ENCODE assay signal across 36 cellular contexts in the genomic region with DNA sequence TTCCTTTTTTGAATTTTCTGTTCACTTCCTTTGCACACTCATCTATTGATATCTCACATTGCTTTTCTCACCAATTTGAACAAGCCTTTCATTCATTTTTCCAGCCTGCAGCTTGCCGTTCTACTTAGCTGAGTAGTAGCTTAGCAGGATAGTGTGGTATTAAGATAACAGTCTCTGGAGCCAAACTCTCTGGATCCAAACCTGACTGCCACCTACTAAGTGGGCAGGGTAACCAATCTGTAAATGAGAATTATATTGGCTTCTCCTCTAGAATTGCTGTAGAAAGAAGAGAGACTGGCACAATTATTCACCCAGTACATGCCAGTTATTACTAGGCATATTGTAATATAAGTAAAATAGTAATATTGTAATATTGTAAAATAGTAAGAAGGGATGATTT. TPM values are rescaled to one million over a fixed set of nuclear protein-coding genes. Genes with fewer than 3 reads are reported as not detected.
"Had no signal": no experiment of that assay in that cellular context is flagged by ENCODE, and none has a peak within 500 bp of the region (broad histone marks: within the 10 kb centered on the region; RNA-seq: fewer than 3 reads in every experiment).

No MANE protein-coding gene starts in this region.

- H3K4me1 Mint-ChIP-seq: activated CD4-positive, alpha-beta memory T cell treated with anti-CD3 and anti-CD28 coated beads, Interleukin-2, amount 10 ng/mL, durations not matched to agents 7 days and 5 days; activated CD4-positive, alpha-beta T cell treated with anti-CD3 and anti-CD28 coated beads for 36 hours; activated CD4-positive, alpha-beta T cell treated with anti-CD3 and anti-CD28 coated beads, Interleukin-2, amount 10 ng/mL, durations not matched to agents 7 days and 5 days; activated naive CD4-positive, alpha-beta T cell treated with anti-CD3 and anti-CD28 coated beads, Interleukin-2, amount 10 ng/mL, durations not matched to agents 7 days and 5 days; activated naive CD8-positive, alpha-beta T cell treated with anti-CD3 and anti-CD28 coated beads, Interleukin-2, amount 10 ng/mL, durations not matched to agents 7 days and 5 days; brain; endodermal cell had no signal

- DNase-seq: activated CD4-positive, alpha-beta memory T cell treated with anti-CD3 and anti-CD28 coated beads, Interleukin-2, amount 10 ng/mL, durations not matched to agents 7 days and 5 days; activated CD4-positive, alpha-beta T cell treated with anti-CD3 and anti-CD28 coated beads for 36 hours; activated CD4-positive, alpha-beta T cell treated with anti-CD3 and anti-CD28 coated beads, Interleukin-2, amount 10 ng/mL, durations not matched to agents 7 days and 5 days; activated CD4-positive, alpha-beta T cell treated with anti-CD3 and anti-CD28 coated beads, Interleukin-2, amount 50 U/mL, for 4 hours; activated CD4-positive, CD25-positive, alpha-beta regulatory T cell; activated CD4-positive, CD25-positive, alpha-beta regulatory T cell treated with anti-CD3 and anti-CD28 coated beads, Interleukin-2, amount 50 U/mL, for 72 hours; activated CD8-positive, alpha-beta memory T cell treated with anti-CD3 and anti-CD28 coated beads, Interleukin-2, amount 50 U/mL, for 48 hours; activated gamma-delta T cell; activated naive CD4-positive, alpha-beta T cell; activated naive CD4-positive, alpha-beta T cell treated with anti-CD3 and anti-CD28 coated beads, Interleukin-2, amount 10 ng/mL, durations not matched to agents 7 days and 5 days; activated naive CD8-positive, alpha-beta T cell treated with anti-CD3 and anti-CD28 coated beads, Interleukin-2, amount 10 ng/mL, durations not matched to agents 7 days and 5 days; activated T-cell treated with anti-CD3 and anti-CD28 coated beads for 4 hours; activated T-cell treated with anti-CD3 and anti-CD28 coated beads, Interleukin-2, amount 50 U/mL, for 24 hours; activated T-cell treated with anti-CD3 and anti-CD28 coated beads, Interleukin-2, amount 50 U/mL, for 72 hours; central memory CD4-positive, alpha-beta T cell; cerebellar nuclear complex; colonic mucosa; dorsolateral prefrontal cortex; effector memory CD4-positive, alpha-beta T cell; endodermal cell; esophagus squamous epithelium; head of caudate nucleus; SW 1271; T-cell; T-helper 9 cell had no signal

- H3K36me3 ChIP-seq: ascending aorta, breast epithelium, cardiac muscle cell, colonic mucosa, esophagus squamous epithelium had no signal

- H3K4me1 ChIP-seq: ascending aorta, breast epithelium, colonic mucosa, esophagus squamous epithelium had no signal

- FAIRE-seq: frontal cortex had no signal

- H3K4me3 Mint-ChIP-seq: activated CD4-positive, alpha-beta memory T cell treated with anti-CD3 and anti-CD28 coated beads, Interleukin-2, amount 10 ng/mL, durations not matched to agents 7 days and 5 days; activated CD4-positive, alpha-beta T cell treated with anti-CD3 and anti-CD28 coated beads for 36 hours; activated CD4-positive, alpha-beta T cell treated with anti-CD3 and anti-CD28 coated beads, Interleukin-2, amount 10 ng/mL, durations not matched to agents 7 days and 5 days; activated naive CD4-positive, alpha-beta T cell treated with anti-CD3 and anti-CD28 coated beads, Interleukin-2, amount 10 ng/mL, durations not matched to agents 7 days and 5 days; activated naive CD8-positive, alpha-beta T cell treated with anti-CD3 and anti-CD28 coated beads, Interleukin-2, amount 10 ng/mL, durations not matched to agents 7 days and 5 days; activated T-cell treated with anti-CD3 and anti-CD28 coated beads, Interleukin-2, amount 50 U/mL, for 24 hours; activated T-cell treated with anti-CD3 and anti-CD28 coated beads, Interleukin-2, amount 50 U/mL, for 72 hours; brain; dendritic cell treated with granulocyte-macrophage colony-stimulating factor and Interleukin-4, amounts not matched to agents 40 ng/mL and 50 ng/mL, for 4 days; endodermal cell; T-cell; T-helper 1 cell treated with Interleukin-12 subunit alpha and Interleukin-12 subunit beta and Interleukin-4 antibody, amounts not matched to agents 30 μg/mL and 1 μg/mL, for 36 hours had no signal

- H3K9me3 Mint-ChIP-seq: activated CD4-positive, alpha-beta memory T cell treated with anti-CD3 and anti-CD28 coated beads, Interleukin-2, amount 10 ng/mL, durations not matched to agents 7 days and 5 days; activated CD4-positive, alpha-beta T cell treated with anti-CD3 and anti-CD28 coated beads, Interleukin-2, amount 10 ng/mL, durations not matched to agents 7 days and 5 days; activated naive CD4-positive, alpha-beta T cell treated with anti-CD3 and anti-CD28 coated beads, Interleukin-2, amount 10 ng/mL, durations not matched to agents 7 days and 5 days; activated naive CD4-positive, alpha-beta T cell treated with anti-CD3 and anti-CD28 coated beads, Interleukin-2, amount 50 U/mL, for 72 hours; activated naive CD8-positive, alpha-beta T cell treated with anti-CD3 and anti-CD28 coated beads, Interleukin-2, amount 10 ng/mL, durations not matched to agents 7 days and 5 days; activated T-cell treated with anti-CD3 and anti-CD28 coated beads, Interleukin-2, amount 50 U/mL, for 24 hours; activated T-cell treated with anti-CD3 and anti-CD28 coated beads, Interleukin-2, amount 50 U/mL, for 72 hours; brain; dendritic cell treated with granulocyte-macrophage colony-stimulating factor and Interleukin-4, amounts not matched to agents 40 ng/mL and 50 ng/mL, for 4 days; endodermal cell; T-cell; T-helper 1 cell treated with Interleukin-12 subunit alpha and Interleukin-12 subunit beta and Interleukin-4 antibody, amounts not matched to agents 30 μg/mL and 1 μg/mL, for 36 hours had no signal

- H3K27ac ChIP-seq: ascending aorta, breast epithelium, cardiac muscle cell, colonic mucosa, dorsolateral prefrontal cortex, esophagus squamous epithelium had no signal

- H3K27ac Mint-ChIP-seq: activated CD4-positive, alpha-beta memory T cell treated with anti-CD3 and anti-CD28 coated beads, Interleukin-2, amount 10 ng/mL, durations not matched to agents 7 days and 5 days; activated CD4-positive, alpha-beta T cell treated with anti-CD3 and anti-CD28 coated beads for 36 hours; activated CD4-positive, alpha-beta T cell treated with anti-CD3 and anti-CD28 coated beads, Interleukin-2, amount 10 ng/mL, durations not matched to agents 7 days and 5 days; activated naive CD4-positive, alpha-beta T cell treated with anti-CD3 and anti-CD28 coated beads, Interleukin-2, amount 10 ng/mL, durations not matched to agents 7 days and 5 days; activated naive CD4-positive, alpha-beta T cell treated with anti-CD3 and anti-CD28 coated beads, Interleukin-2, amount 50 U/mL, for 72 hours; activated naive CD8-positive, alpha-beta T cell treated with anti-CD3 and anti-CD28 coated beads, Interleukin-2, amount 10 ng/mL, durations not matched to agents 7 days and 5 days; activated T-cell treated with anti-CD3 and anti-CD28 coated beads, Interleukin-2, amount 50 U/mL, for 24 hours; activated T-cell treated with anti-CD3 and anti-CD28 coated beads, Interleukin-2, amount 50 U/mL, for 72 hours; brain; dendritic cell treated with granulocyte-macrophage colony-stimulating factor and Interleukin-4, amounts not matched to agents 40 ng/mL and 50 ng/mL, for 4 days; endodermal cell; T-cell; T-helper 1 cell treated with Interleukin-12 subunit alpha and Interleukin-12 subunit beta and Interleukin-4 antibody, amounts not matched to agents 30 μg/mL and 1 μg/mL, for 36 hours had no signal

- H3K36me3 Mint-ChIP-seq: activated naive CD4-positive, alpha-beta T cell treated with anti-CD3 and anti-CD28 coated beads, Interleukin-2, amount 10 ng/mL, durations not matched to agents 7 days and 5 days; activated naive CD4-positive, alpha-beta T cell treated with anti-CD3 and anti-CD28 coated beads, Interleukin-2, amount 50 U/mL, for 72 hours; activated naive CD8-positive, alpha-beta T cell treated with anti-CD3 and anti-CD28 coated beads, Interleukin-2, amount 10 ng/mL, durations not matched to agents 7 days and 5 days; brain; T-cell had no signal

- H3K4me3 ChIP-seq: ascending aorta, breast epithelium, cardiac muscle cell, colonic mucosa, dorsolateral prefrontal cortex, esophagus squamous epithelium had no signal

- H3K27me3 Mint-ChIP-seq: dendritic cell treated with granulocyte-macrophage colony-stimulating factor and Interleukin-4, amounts not matched to agents 40 ng/mL and 50 ng/mL, for 4 days had no signal

- H3K9me3 ChIP-seq: ascending aorta, breast epithelium, colonic mucosa, esophagus squamous epithelium had no signal

- H3K27me3 ChIP-seq: ascending aorta, breast epithelium, colonic mucosa had no signal

RNA-seq across cellular contexts. Expression of a gene that starts 40.5 kb away (rescaled TPM):
- total RNA-seq: activated CD4-positive, alpha-beta memory T cell treated with anti-CD3 and anti-CD28 coated beads, Interleukin-2, amount 10 ng/mL, durations not matched to agents 7 days and 5 days; activated CD4-positive, alpha-beta T cell treated with anti-CD3 and anti-CD28 coated beads, Interleukin-2, amount 10 ng/mL, durations not matched to agents 7 days and 5 days; activated naive CD4-positive, alpha-beta T cell treated with anti-CD3 and anti-CD28 coated beads, Interleukin-2, amount 50 U/mL, for 72 hours; cardiac muscle cell; endodermal cell; fibroblast of lung; fibroblast of villous mesenchyme; T-helper 2 cell treated with Interferon-gamma antibody and Interleukin-4, amounts not matched to agents 100 ng/mL and 5 ng/mL, for 36 hours had no signal
- polyA plus RNA-seq: cardiac muscle cell, fibroblast of lung had no signal
